In the genomic region with DNA sequence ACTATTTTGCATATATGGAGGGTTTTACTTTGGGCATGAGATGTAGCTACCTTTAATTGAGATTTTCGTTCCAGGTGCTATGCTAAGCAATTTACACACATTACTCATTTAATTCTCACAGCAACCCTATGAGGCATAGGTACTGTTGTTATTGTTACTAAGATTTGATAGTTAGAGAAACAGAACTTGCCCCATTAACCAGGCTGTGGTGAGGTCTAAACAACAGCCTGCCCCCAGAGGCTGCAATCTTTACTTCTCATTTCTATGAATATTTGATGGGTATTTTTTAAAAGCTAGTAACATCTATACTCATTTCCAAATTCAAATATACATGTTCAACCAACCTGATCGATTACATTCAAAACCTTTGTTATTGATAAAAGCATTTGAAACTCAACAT, we compare ENCODE assay signal across 15 cellular contexts.
DNase-seq lines count a peak whose midpoint lies in the region; ATAC-seq and TF ChIP-seq lines count a peak whose summit lies in the region.
"Had no signal": no experiment of that assay in that cellular context is flagged by ENCODE, and none has a peak within 500 bp of the region (broad histone marks: within the 10 kb centered on the region; RNA-seq: fewer than 3 reads in every experiment).

No MANE protein-coding gene starts in this region.

- intact Hi-C loops in sigmoid colon (cut with DNase I) = no loop called here

- no peak overlapping the region for H3K9ac ChIP-seq in BLaER1 treated with 17β-estradiol and CSF1 and Interleukin-3, amounts not matched to agents 10 nM and 100 nM

- 93 to 94% methylated on average over 2 of the region's 2 CpGs for WGBS in sigmoid colon, 2 donors

- H3K4me1 Mint-ChIP-seq in progenitor cell of endocrine pancreas (ENCODE audit: low read depth) = peaks cover 18% of the 10 kb centered on the region

- H3K27ac ChIP-seq in BLaER1 treated with 17β-estradiol and CSF1 and Interleukin-3, amounts not matched to agents 10 nM and 100 nM = peak overlapping the region in 2 of 11 experiments; percentile 5 to 14; a peak in 2 of 22 replicates
- peak overlapping the region; percentile 8 for H3K27ac ChIP-seq in brain microvascular endothelial cell
- peak overlapping the region in 3 of 4 donors; percentile 20 to 36 (median 28) for H3K27ac ChIP-seq in sigmoid colon
- H3K27ac ChIP-seq: epithelial cell of prostate, HL-60 had no signal

- peak overlapping the region in 10 of 11 experiments; percentile 21 to 92 (median 58); a peak in 19 of 22 replicates for H3K4me2 ChIP-seq in BLaER1 treated with 17β-estradiol and CSF1 and Interleukin-3, amounts not matched to agents 10 nM and 100 nM

- H3K9me3 ChIP-seq in BLaER1 treated with 17β-estradiol and CSF1 and Interleukin-3, amounts not matched to agents 10 nM and 100 nM (replicated peaks in 1 of 11) = no peaks in the 10 kb centered on the region
- H3K9me3 ChIP-seq in sigmoid colon = no peaks in the 10 kb centered on the region

- H3K36me3 ChIP-seq in BLaER1 treated with 17β-estradiol and CSF1 and Interleukin-3, amounts not matched to agents 10 nM and 100 nM = peaks cover 0 to 59% (median 27%) of the 10 kb centered on the region in 11 experiments; a peak in 14 of 22 replicates
- no peaks in the 10 kb centered on the region for H3K36me3 ChIP-seq in brain microvascular endothelial cell (replicated peaks)
- peaks cover 0 to 3% (median 0%) of the 10 kb centered on the region in 4 donors for H3K36me3 ChIP-seq in sigmoid colon

- peak; percentile 73 for ATAC-seq in HG02938 (IDR thresholded peaks at IDR 0.05; ENCODE audit: unreplicated experiment)

- in situ Hi-C loops in brain microvascular endothelial cell (cut with HindIII; ENCODE audit: low pct_ligation_motif_present, low sequenced_read_pairs) = no loop called here

- peaks cover 22 to 77% (median 60%) of the 10 kb centered on the region in 10 experiments for H3K4me1 ChIP-seq in BLaER1 treated with 17β-estradiol and CSF1 and Interleukin-3, amounts not matched to agents 10 nM and 100 nM
- H3K4me1 ChIP-seq in sigmoid colon = peaks cover 0 to 16% (median 0%) of the 10 kb centered on the region in 4 donors

- no peaks in the 10 kb centered on the region for H3K27me3 Mint-ChIP-seq in progenitor cell of endocrine pancreas

- H3K36me3 Mint-ChIP-seq in progenitor cell of endocrine pancreas (ENCODE audit: insufficient read depth) = peaks cover 1% of the 10 kb centered on the region

- peaks cover 0 to 79% (median 12%) of the 10 kb centered on the region in 11 experiments; a peak in 12 of 22 replicates for H4K20me1 ChIP-seq in BLaER1 treated with 17β-estradiol and CSF1 and Interleukin-3, amounts not matched to agents 10 nM and 100 nM

- H3K4me3 Mint-ChIP-seq in progenitor cell of endocrine pancreas (ENCODE audit: low read depth) = no peak overlapping the region

- peak; percentile 49 for TF ChIP-seq CTCF in brain microvascular endothelial cell (IDR thresholded peaks at IDR 0.05; ENCODE audit: low read depth, low read length, missing control alignments)
- no peak for TF ChIP-seq CTCF in sigmoid colon (IDR thresholded peaks at IDR 0.05)
- TF ChIP-seq CTCF in progenitor cell of endocrine pancreas (IDR thresholded peaks at IDR 0.05; ENCODE audit: unreplicated experiment) = no peak

- no peak overlapping the region for H3K4me3 ChIP-seq in BLaER1 treated with 17β-estradiol and CSF1 and Interleukin-3, amounts not matched to agents 10 nM and 100 nM
- H3K4me3 ChIP-seq in brain microvascular endothelial cell (ENCODE audit: low read depth, low read length) (no peak overlapping the region), sigmoid colon (no peak overlapping the region)

- no peak overlapping the region for H3K27ac Mint-ChIP-seq in progenitor cell of endocrine pancreas

- no peak for TF ChIP-seq EP300 in sigmoid colon (IDR thresholded peaks at IDR 0.05)

- H3K27me3 ChIP-seq in BLaER1 treated with 17β-estradiol and CSF1 and Interleukin-3, amounts not matched to agents 10 nM and 100 nM = no peaks in the 10 kb centered on the region
- no peaks in the 10 kb centered on the region for H3K27me3 ChIP-seq in brain microvascular endothelial cell (replicated peaks)
- H3K27me3 ChIP-seq in sigmoid colon = no peaks in the 10 kb centered on the region

- DNase-seq in brain microvascular endothelial cell (no peak), sigmoid colon (no peak), progenitor cell of endocrine pancreas (ENCODE audit: low spot score, unreplicated experiment) (no peak), epidermal melanocyte (ENCODE audit: insufficient read length, low spot score) (no peak), HUDEP-2 (lab: John Stamatoyannopoulos, UW; ENCODE audit: unreplicated experiment in 76 of 76) (no peak)
- DNase-seq in stimulated activated naive CD4-positive, alpha-beta T cell treated with Interleukin-2 at 50 U/mL for 16 hours (lab: John Stamatoyannopoulos, UW) = no peak
- DNase-seq: DMS153; NCI-H1048; NCI-H526 treated with DMSO at 0.1 percent for 48 hours; SHP77 treated with DMSO at 0.1 percent for 48 hours; stimulated activated CD4-positive, alpha-beta T cell treated with anti-CD3 and anti-CD28 coated beads, Interleukin-12 subunit alpha, Interleukin-12 subunit beta, amount 100 ng/mL, for 4 hours had no signal

- no peak for TF ChIP-seq POLR2A in sigmoid colon (IDR thresholded peaks at IDR 0.05)

- H3K9me3 Mint-ChIP-seq in progenitor cell of endocrine pancreas (ENCODE audit: low read depth) = no peaks in the 10 kb centered on the region
